1 cellular context compared by ENCODE assay signal in the genomic region with DNA sequence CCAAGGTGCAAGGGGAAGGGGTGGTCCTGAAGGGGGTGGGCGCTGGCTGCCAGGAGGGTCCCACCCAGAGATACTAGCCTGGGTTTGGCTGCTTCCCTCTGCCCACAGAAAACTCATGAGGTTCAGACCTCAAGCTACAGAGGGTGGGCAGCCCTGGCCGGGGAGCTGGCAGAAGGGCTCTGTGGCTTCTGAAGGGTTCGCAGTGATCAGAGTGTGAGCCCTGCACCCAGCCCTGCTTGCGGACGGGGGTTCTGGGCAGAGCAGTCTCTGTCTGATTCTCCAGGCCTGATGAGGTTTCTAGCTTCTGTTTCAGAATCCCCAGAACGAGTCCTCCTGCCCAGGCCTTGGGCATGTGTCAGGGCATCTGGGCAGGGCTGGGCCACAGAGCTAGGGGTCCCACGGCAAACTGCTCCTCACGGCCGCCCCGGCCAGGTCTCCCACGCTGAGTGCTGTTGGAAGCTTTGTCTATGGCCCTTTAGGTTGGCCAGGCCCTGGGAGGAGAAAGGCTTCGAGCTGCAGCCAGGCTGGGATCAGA.
TF ChIP-seq lines count a peak whose summit lies in the region.

No MANE protein-coding gene starts in this region.

TF ChIP-seq in HepG2, 621 proteins besides CTCF, POLR2A, EP300 and RAD21:
- TF ChIP-seq, protein P1, sequence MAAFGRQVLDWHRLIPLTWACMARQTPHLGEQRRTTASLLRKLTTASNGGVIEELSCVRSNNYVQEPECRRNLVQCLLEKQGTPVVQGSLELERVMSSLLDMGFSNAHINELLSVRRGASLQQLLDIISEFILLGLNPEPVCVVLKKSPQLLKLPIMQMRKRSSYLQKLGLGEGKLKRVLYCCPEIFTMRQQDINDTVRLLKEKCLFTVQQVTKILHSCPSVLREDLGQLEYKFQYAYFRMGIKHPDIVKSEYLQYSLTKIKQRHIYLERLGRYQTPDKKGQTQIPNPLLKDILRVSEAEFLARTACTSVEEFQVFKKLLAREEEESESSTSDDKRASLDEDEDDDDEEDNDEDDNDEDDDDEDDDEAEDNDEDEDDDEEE (CRISPR knock-in tag; IDR thresholded peaks at IDR 0.05) = no peak
- peak; percentile 11; the same call in 1 of the 2 replicates for TF ChIP-seq ZFX (CRISPR knock-in tag; IDR thresholded peaks at IDR 0.05; ENCODE audit: low read depth)
- TF ChIP-seq, protein P2, sequence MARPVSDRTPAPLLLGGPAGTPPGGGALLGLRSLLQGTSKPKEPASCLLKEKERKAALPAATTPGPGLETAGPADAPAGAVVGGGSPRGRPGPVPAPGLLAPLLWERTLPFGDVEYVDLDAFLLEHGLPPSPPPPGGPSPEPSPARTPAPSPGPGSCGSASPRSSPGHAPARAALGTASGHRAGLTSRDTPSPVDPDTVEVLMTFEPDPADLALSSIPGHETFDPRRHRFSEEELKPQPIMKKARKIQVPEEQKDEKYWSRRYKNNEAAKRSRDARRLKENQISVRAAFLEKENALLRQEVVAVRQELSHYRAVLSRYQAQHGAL (CRISPR knock-in tag; IDR thresholded peaks at IDR 0.05; ENCODE audit: not compliant biosample characterization) = no peak
